ENCODE assay signal across 20 cellular contexts in genomic region chr5:98173334-98173733, GRCh38.
DNase-seq lines count a peak whose midpoint lies in the region; ATAC-seq, FAIRE-seq and TF ChIP-seq lines count a peak whose summit lies in the region.
"Had no signal": no experiment of that assay in that cellular context is flagged by ENCODE, and none has a peak within 500 bp of the region (broad histone marks: within the 10 kb centered on the region; RNA-seq: fewer than 3 reads in every experiment).

No MANE protein-coding gene starts in this region.

- no peaks in the 10 kb centered on the region for H3K27me3 Mint-ChIP-seq in effector memory CD8-positive, alpha-beta T cell
- H3K27me3 Mint-ChIP-seq: activated naive CD8-positive, alpha-beta T cell treated with anti-CD3 and anti-CD28 coated beads, Interleukin-2, amount 50 U/mL, for 24 hours had no signal

- H4K20me1 ChIP-seq in keratinocyte (ENCODE audit: control insufficient read depth, extremely low read depth, insufficient read depth, low read length), result no peaks in the 10 kb centered on the region

- no peak overlapping the region for H3K9ac ChIP-seq in keratinocyte (ENCODE audit: control insufficient read depth, extremely low read depth, insufficient read depth, low read length)

- no peaks in the 10 kb centered on the region for H3K27me3 ChIP-seq in keratinocyte (ENCODE audit: control insufficient read depth, extremely low read depth, insufficient read depth, low read length)
- H3K27me3 ChIP-seq: esophagus muscularis mucosa, stomach had no signal

- H3K4me2 ChIP-seq in keratinocyte (ENCODE audit: control insufficient read depth, extremely low read depth, insufficient read depth, low read depth, low read length), result no peak overlapping the region

- peak; percentile 71 for FAIRE-seq in keratinocyte (lab: Jason Lieb, UNC)
- FAIRE-seq: colon, GM18507, urothelium cell line had no signal

- H3K9me3 Mint-ChIP-seq in effector memory CD8-positive, alpha-beta T cell, result peaks cover 0 to 8% of the 10 kb centered on the region in 2 donors
- H3K9me3 Mint-ChIP-seq: activated naive CD8-positive, alpha-beta T cell treated with anti-CD3 and anti-CD28 coated beads, Interleukin-2, amount 50 U/mL, for 24 hours had no signal

- H3K4me3 ChIP-seq in cardiac fibroblast (replicated peaks in 1 of 2; ENCODE audit: low read depth in 2 of 2, low read length in 2 of 2) (no peak overlapping the region), keratinocyte (ENCODE audit: control insufficient read depth in 2 of 3, extremely low read depth in 1 of 3, insufficient read depth in 2 of 3, low read depth in 1 of 3, low read length in 3 of 3) (no peak overlapping the region)
- H3K4me3 ChIP-seq: esophagus muscularis mucosa, prostate gland, SK-N-MC, stomach had no signal

- no peak for ATAC-seq in effector memory CD8-positive, alpha-beta T cell (replicated peaks)
- ATAC-seq in GM21390 (IDR thresholded peaks at IDR 0.05; ENCODE audit: unreplicated experiment), result no peak
- ATAC-seq: activated naive CD8-positive, alpha-beta T cell treated with anti-CD3 and anti-CD28 coated beads, Interleukin-2, amount 50 U/mL, for 24 hours had no signal

- H2AFZ ChIP-seq in keratinocyte (ENCODE audit: control insufficient read depth, low read length), result no peak overlapping the region

- no peak overlapping the region for H3K27ac ChIP-seq in keratinocyte (ENCODE audit: control insufficient read depth, insufficient read depth, low read length)
- H3K27ac ChIP-seq: esophagus muscularis mucosa, prostate gland, SK-N-MC, stomach had no signal

- H3K4me1 Mint-ChIP-seq in effector memory CD8-positive, alpha-beta T cell (ENCODE audit: low read depth in 2 of 2), result no peaks in the 10 kb centered on the region
- H3K4me1 Mint-ChIP-seq: activated naive CD8-positive, alpha-beta T cell treated with anti-CD3 and anti-CD28 coated beads, Interleukin-2, amount 50 U/mL, for 24 hours had no signal

- no peak for TF ChIP-seq CTCF in cardiac fibroblast (IDR thresholded peaks at IDR 0.05; ENCODE audit: low read depth, low read length)
- TF ChIP-seq CTCF in keratinocyte (optimal IDR thresholded peaks at IDR 0.05 in 1 of 3, IDR thresholded peaks at IDR 0.05 in 1 of 3, conservative IDR thresholded peaks at IDR 0.05 in 1 of 3; ENCODE audit: extremely low read depth in 1 of 3, insufficient read depth in 2 of 3, low read length in 3 of 3), result no peak

- peaks cover 4% of the 10 kb centered on the region for H3K4me1 ChIP-seq in keratinocyte (ENCODE audit: control insufficient read depth, extremely low read depth, insufficient read depth, low read length)
- H3K4me1 ChIP-seq: Caco-2, esophagus muscularis mucosa, prostate gland, stomach had no signal

- H3K36me3 Mint-ChIP-seq in effector memory CD8-positive, alpha-beta T cell (ENCODE audit: insufficient read depth), result no peaks in the 10 kb centered on the region

- no peaks in the 10 kb centered on the region for H3K9me1 ChIP-seq in keratinocyte (ENCODE audit: control insufficient read depth, extremely low read depth, insufficient read depth, low read length)

- no peak overlapping the region for H3K27ac Mint-ChIP-seq in effector memory CD8-positive, alpha-beta T cell
- H3K27ac Mint-ChIP-seq: activated naive CD8-positive, alpha-beta T cell treated with anti-CD3 and anti-CD28 coated beads, Interleukin-2, amount 50 U/mL, for 24 hours had no signal

- dilution Hi-C loops in keratinocyte (cut with MboI; ENCODE audit: extremely low pct_ligation_motif_present, low sequenced_read_pairs), result no loop called here

- DNase-seq in Daoy (ENCODE audit: low read depth) (peak; percentile 56), NCI-H226 (peak; percentile 84), cardiac fibroblast (ENCODE audit: low read depth in 2 of 2) (peak; percentile 12 to 81), keratinocyte (ENCODE audit: low read depth, low spot score) (no peak), DMS79 treated with DMSO at 0.1 percent for 48 hours (lab: John Stamatoyannopoulos, UW) (no peak), LoVo (ENCODE audit: low spot score) (no peak)
- no peak for DNase-seq in effector memory CD8-positive, alpha-beta T cell
- DNase-seq: activated CD8-positive, alpha-beta memory T cell treated with anti-CD3 and anti-CD28 coated beads for 24 hours; activated naive CD8-positive, alpha-beta T cell treated with anti-CD3 and anti-CD28 coated beads, Interleukin-2, amount 50 U/mL, for 24 hours; Caco-2; Kasumi-1; NCI-H446 treated with DMSO at 0.1 percent for 48 hours; stomach had no signal

- H3K36me3 ChIP-seq in keratinocyte (ENCODE audit: control insufficient read depth in 2 of 2, extremely low read depth in 1 of 2, insufficient read depth in 2 of 2, low read length in 2 of 2), result no peaks in the 10 kb centered on the region
- H3K36me3 ChIP-seq: esophagus muscularis mucosa, prostate gland, stomach had no signal

- H3K4me3 Mint-ChIP-seq in effector memory CD8-positive, alpha-beta T cell, result no peak overlapping the region
- H3K4me3 Mint-ChIP-seq: activated naive CD8-positive, alpha-beta T cell treated with anti-CD3 and anti-CD28 coated beads, Interleukin-2, amount 50 U/mL, for 24 hours had no signal

- no peaks in the 10 kb centered on the region for H3K9me3 ChIP-seq in keratinocyte (ENCODE audit: control insufficient read depth, low read depth, low read length)
- H3K9me3 ChIP-seq: Caco-2, esophagus muscularis mucosa, prostate gland, stomach had no signal

- H3K79me2 ChIP-seq in keratinocyte (ENCODE audit: control insufficient read depth, insufficient read depth, low read length), result no peaks in the 10 kb centered on the region

Comparison
In these comparisons a context has a peak if more than half of its experiments do, and no peak if none do; other contexts are left out.
1. DNase-seq: peak in Daoy (single experiment), NCI-H226 (single experiment) and cardiac fibroblast (2 of 2); none in keratinocyte (single experiment), DMS79 treated with DMSO at 0.1 percent for 48 hours (single experiment), effector memory CD8-positive, alpha-beta T cell (0 of 3) and LoVo (single experiment).